ENCODE assay signal across 1 cellular context in genomic region chrY:17235769-17236168, GRCh38.
TF ChIP-seq lines count a peak whose summit lies in the region.

No MANE protein-coding gene starts in this region.

TF ChIP-seq in H1, 55 proteins besides CTCF, POLR2A, EP300 and RAD21 (continued from another document):
- TF ChIP-seq KDM1A (IDR thresholded peaks at IDR 0.05; ENCODE audit: borderline replicate concordance, low read length) (no peak), RNF2 (IDR thresholded peaks at IDR 0.05; ENCODE audit: borderline replicate concordance, low read depth, low read length, missing control alignments, poor library complexity, severe bottlenecking) (no peak), YY1 (IDR thresholded peaks at IDR 0.05; ENCODE audit: low read depth, low read length) (no peak), NANOG (IDR thresholded peaks at IDR 0.05; ENCODE audit: insufficient read depth, low read depth, low read length, poor library complexity, severe bottlenecking) (no peak), CEBPB (IDR thresholded peaks at IDR 0.05; ENCODE audit: low read depth, low read length) (no peak), TEAD4 (IDR thresholded peaks at IDR 0.05; ENCODE audit: low read depth, low read length) (no peak; the same call in 1 of the 2 replicates)
